ENCODE assay signal across 11 cellular contexts in the genomic region with DNA sequence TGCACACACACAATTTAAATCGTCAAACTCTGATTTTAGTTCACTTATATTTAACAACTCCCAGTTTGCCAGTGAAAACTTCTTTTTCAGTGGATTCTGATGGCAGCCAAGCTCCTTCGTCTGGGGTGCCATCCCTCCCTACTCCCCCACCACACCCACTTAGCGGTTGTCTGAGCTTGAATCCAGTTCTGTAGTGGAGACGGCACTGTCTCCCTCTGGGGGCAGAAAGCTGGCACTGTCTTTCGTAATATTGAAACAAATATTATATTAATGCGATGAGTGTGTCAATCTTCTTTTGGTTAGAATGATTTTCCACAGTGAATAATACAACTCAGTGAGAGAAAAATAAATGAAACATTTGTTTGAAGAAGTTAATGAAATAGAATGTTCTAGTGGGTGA. TPM values are rescaled to one million over a fixed set of nuclear protein-coding genes. Genes with fewer than 3 reads are reported as not detected.
A peak's percentile ranks its signal among the peaks of the same experiment; 100 is the strongest.
DNase-seq lines count a peak whose midpoint lies in the region; ATAC-seq and TF ChIP-seq lines count a peak whose summit lies in the region.
"Had no signal": no experiment of that assay in that cellular context is flagged by ENCODE, and none has a peak within 500 bp of the region (broad histone marks: within the 10 kb centered on the region; RNA-seq: fewer than 3 reads in every experiment).

No MANE protein-coding gene starts in this region.

- DNase-seq in ELR (ENCODE audit: low read depth): peak; percentile 48
- DNase-seq in astrocyte of the hippocampus (ENCODE audit: low read depth, low spot score): peak; percentile 7
- peak; percentile 22 for DNase-seq in midbrain (lab: John Stamatoyannopoulos, UW)
- no peak for DNase-seq in activated T-cell treated with anti-CD3 and anti-CD28 coated beads for 4 hours
- no peak for DNase-seq in activated T-cell treated with anti-CD3 and anti-CD28 coated beads, Interleukin-2, amount 50 U/mL, for 4 hours
- DNase-seq in dedifferentiated amniotic fluid mesenchymal stem cell (ENCODE audit: extremely low spot score): no peak
- DNase-seq: activated CD4-positive, alpha-beta T cell treated with anti-CD3 and anti-CD28 coated beads for 48 hours; aorta; NCI-H510A; psoas muscle had no signal

- H3K4me1 Mint-ChIP-seq in activated T-cell treated with anti-CD3 and anti-CD28 coated beads, Interleukin-2, amount 50 U/mL, for 4 hours (ENCODE audit: low read depth): no peaks in the 10 kb centered on the region

- no peak for ATAC-seq in activated T-cell treated with anti-CD3 and anti-CD28 coated beads, Interleukin-2, amount 50 U/mL, for 4 hours
- ATAC-seq: psoas muscle had no signal

- H3K36me3 Mint-ChIP-seq in activated T-cell treated with anti-CD3 and anti-CD28 coated beads, Interleukin-2, amount 50 U/mL, for 4 hours (ENCODE audit: insufficient read depth): no peaks in the 10 kb centered on the region

- H3K27me3 Mint-ChIP-seq in activated T-cell treated with anti-CD3 and anti-CD28 coated beads, Interleukin-2, amount 50 U/mL, for 4 hours (ENCODE audit: low read depth): peaks cover 9% of the 10 kb centered on the region

- no peak overlapping the region for H3K4me3 Mint-ChIP-seq in activated T-cell treated with anti-CD3 and anti-CD28 coated beads, Interleukin-2, amount 50 U/mL, for 4 hours

- no peaks in the 10 kb centered on the region for H3K9me3 Mint-ChIP-seq in activated T-cell treated with anti-CD3 and anti-CD28 coated beads, Interleukin-2, amount 50 U/mL, for 4 hours

- peak; percentile 46; the same call in 1 of the 2 replicates for TF ChIP-seq CTCF in LNCAP (IDR thresholded peaks at IDR 0.05)

RNA-seq across cellular contexts. Expression of a gene that starts 5.4 kb away (rescaled TPM):
- total RNA-seq in activated T-cell treated with anti-CD3 and anti-CD28 coated beads, Interleukin-2, amount 50 U/mL, for 4 hours: not detected
- total RNA-seq: aorta, psoas muscle had no signal

RNA-seq across cellular contexts. Expression of a gene that starts 38.9 kb away (rescaled TPM):
- not detected for total RNA-seq in activated T-cell treated with anti-CD3 and anti-CD28 coated beads, Interleukin-2, amount 50 U/mL, for 4 hours
- total RNA-seq: psoas muscle had no signal

Comparison
In these comparisons a context has a peak if more than half of its experiments do, and no peak if none do; other contexts are left out.
1. DNase-seq: peak in ELR (single experiment), astrocyte of the hippocampus (single experiment) and midbrain (single experiment); none in activated T-cell treated with anti-CD3 and anti-CD28 coated beads for 4 hours (single experiment), activated T-cell treated with anti-CD3 and anti-CD28 coated beads, Interleukin-2, amount 50 U/mL, for 4 hours (single experiment) and dedifferentiated amniotic fluid mesenchymal stem cell (single experiment).